ENCODE assay signal across 15 cellular contexts in the genomic region with DNA sequence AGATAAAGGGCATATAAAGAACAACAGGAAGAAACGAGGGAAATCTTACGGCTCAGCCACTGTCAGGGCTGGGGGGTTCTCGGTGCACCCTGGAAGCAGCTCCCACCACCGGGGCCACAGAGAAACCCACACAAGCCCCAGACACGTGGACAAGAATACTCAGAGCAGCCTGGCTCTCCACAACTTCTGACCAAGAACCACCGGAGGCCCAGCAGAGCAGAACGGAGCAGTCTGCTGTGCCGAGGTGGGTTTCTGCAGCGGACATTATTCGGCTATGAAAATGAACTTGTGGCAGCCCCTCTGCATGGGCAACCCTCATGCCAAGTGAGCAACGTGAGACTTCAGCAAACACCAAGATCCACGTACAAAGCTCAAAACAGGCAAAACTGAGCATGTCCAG.
"Had no signal": no experiment of that assay in that cellular context is flagged by ENCODE, and none has a peak within 500 bp of the region (broad histone marks: within the 10 kb centered on the region; RNA-seq: fewer than 3 reads in every experiment).

No MANE protein-coding gene starts in this region.

- H3K27me3 ChIP-seq: cardiac muscle cell, esophagus squamous epithelium, right lobe of liver, stomach had no signal

- H3K4me3 ChIP-seq: cardiac muscle cell, esophagus squamous epithelium, psoas muscle, right lobe of liver, stomach, thoracic aorta had no signal

- H3K27me3 Mint-ChIP-seq: activated CD4-positive, alpha-beta T cell treated with anti-CD3 and anti-CD28 coated beads, Interleukin-2, amount 10 ng/mL, durations not matched to agents 7 days and 5 days; natural killer cell treated with Interleukin-12 subunit alpha and Interleukin-12 subunit beta and Interleukin-15 and Interleukin-18, amount 100 ng/mL, for 72 hours had no signal

- H3K4me1 ChIP-seq: esophagus squamous epithelium, psoas muscle, right lobe of liver, stomach had no signal

- H3K9me3 Mint-ChIP-seq: activated CD4-positive, alpha-beta T cell treated with anti-CD3 and anti-CD28 coated beads, Interleukin-2, amount 10 ng/mL, durations not matched to agents 7 days and 5 days; activated T-helper 2 cell treated with anti-CD3 and anti-CD28 coated beads, Interferon-gamma antibody, Interleukin-2, Interleukin-4, amounts not matched to agents 10 μg/mL and 5 μg/mL and 100 μg/mL, durations not matched to agents 14 hours and 24 hours and 36 hours; immature natural killer cell; natural killer cell treated with Interleukin-12 subunit alpha and Interleukin-12 subunit beta and Interleukin-15 and Interleukin-18, amount 100 ng/mL, for 72 hours; T-helper 1 cell treated with Interleukin-12 subunit alpha and Interleukin-12 subunit beta and Interleukin-4 antibody, amounts not matched to agents 30 μg/mL and 1 μg/mL, for 36 hours had no signal

- ATAC-seq: natural killer cell treated with Interleukin-12 subunit alpha and Interleukin-12 subunit beta and Interleukin-15 and Interleukin-18, amount 100 ng/mL, for 72 hours; psoas muscle; right lobe of liver; SK-N-SH treated with all-trans-retinoic acid at 6 μM for 48 hours had no signal

- H3K27ac Mint-ChIP-seq: activated CD4-positive, alpha-beta T cell treated with anti-CD3 and anti-CD28 coated beads, Interleukin-2, amount 10 ng/mL, durations not matched to agents 7 days and 5 days; activated T-helper 2 cell treated with anti-CD3 and anti-CD28 coated beads, Interferon-gamma antibody, Interleukin-2, Interleukin-4, amounts not matched to agents 10 μg/mL and 5 μg/mL and 100 μg/mL, durations not matched to agents 14 hours and 24 hours and 36 hours; natural killer cell treated with Interleukin-12 subunit alpha and Interleukin-12 subunit beta and Interleukin-15 and Interleukin-18, amount 100 ng/mL, for 72 hours; T-helper 1 cell treated with Interleukin-12 subunit alpha and Interleukin-12 subunit beta and Interleukin-4 antibody, amounts not matched to agents 30 μg/mL and 1 μg/mL, for 36 hours had no signal

- DNase-seq: activated CD4-positive, alpha-beta T cell treated with anti-CD3 and anti-CD28 coated beads, Interleukin-2, amount 10 ng/mL, durations not matched to agents 7 days and 5 days; activated CD4-positive, CD25-positive, alpha-beta regulatory T cell; esophagus squamous epithelium; foreskin fibroblast; immature natural killer cell; nucleus accumbens; stomach had no signal

- H3K9me3 ChIP-seq: esophagus squamous epithelium, psoas muscle, right lobe of liver, stomach, thoracic aorta had no signal

- H3K4me3 Mint-ChIP-seq: activated CD4-positive, alpha-beta T cell treated with anti-CD3 and anti-CD28 coated beads, Interleukin-2, amount 10 ng/mL, durations not matched to agents 7 days and 5 days; immature natural killer cell; natural killer cell treated with Interleukin-12 subunit alpha and Interleukin-12 subunit beta and Interleukin-15 and Interleukin-18, amount 100 ng/mL, for 72 hours; T-helper 1 cell treated with Interleukin-12 subunit alpha and Interleukin-12 subunit beta and Interleukin-4 antibody, amounts not matched to agents 30 μg/mL and 1 μg/mL, for 36 hours had no signal
